ENCODE assay signal across 11 cellular contexts in genomic region chr7:66768865-66769832, GRCh38. TPM values are rescaled to one million over a fixed set of nuclear protein-coding genes. Genes with fewer than 3 reads are reported as not detected.
A peak's percentile ranks its signal among the peaks of the same experiment; 100 is the strongest.
DNase-seq lines count a peak whose midpoint lies in the region; ATAC-seq and TF ChIP-seq lines count a peak whose summit lies in the region.
"Had no signal": no experiment of that assay in that cellular context is flagged by ENCODE, and none has a peak within 500 bp of the region (broad histone marks: within the 10 kb centered on the region; RNA-seq: fewer than 3 reads in every experiment).

No MANE protein-coding gene starts in this region.

- no peak overlapping the region for H3K4me3 Mint-ChIP-seq in activated CD8-positive, alpha-beta memory T cell treated with anti-CD3 and anti-CD28 coated beads, Interleukin-2, amount 10 ng/mL, durations not matched to agents 7 days and 5 days
- no peak overlapping the region for H3K4me3 Mint-ChIP-seq in stimulated activated effector memory CD8-positive, alpha-beta T cell treated with anti-CD3 and anti-CD28 coated beads, Interleukin-12 subunit alpha, Interleukin-12 subunit beta, amount 100 ng/mL, for 72 hours

- H3K79me2 ChIP-seq in fibroblast of lung (ENCODE audit: control insufficient read depth, insufficient read depth, low read length) = peaks cover 58% of the 10 kb centered on the region

- peak overlapping the region; percentile 36 for H3K27ac Mint-ChIP-seq in activated CD8-positive, alpha-beta memory T cell treated with anti-CD3 and anti-CD28 coated beads, Interleukin-2, amount 10 ng/mL, durations not matched to agents 7 days and 5 days
- peak overlapping the region; percentile 1 for H3K27ac Mint-ChIP-seq in stimulated activated effector memory CD8-positive, alpha-beta T cell treated with anti-CD3 and anti-CD28 coated beads, Interleukin-12 subunit alpha, Interleukin-12 subunit beta, amount 100 ng/mL, for 72 hours

- H3K36me3 Mint-ChIP-seq in activated CD8-positive, alpha-beta memory T cell treated with anti-CD3 and anti-CD28 coated beads, Interleukin-2, amount 10 ng/mL, durations not matched to agents 7 days and 5 days = peaks cover 13% of the 10 kb centered on the region
- H3K36me3 Mint-ChIP-seq in stimulated activated effector memory CD8-positive, alpha-beta T cell treated with anti-CD3 and anti-CD28 coated beads, Interleukin-12 subunit alpha, Interleukin-12 subunit beta, amount 100 ng/mL, for 72 hours = peaks cover 31% of the 10 kb centered on the region

- no peaks in the 10 kb centered on the region for H3K9me3 ChIP-seq in fibroblast of lung (ENCODE audit: control insufficient read depth, insufficient read depth, low read depth, low read length)

- no peak for ATAC-seq in activated CD8-positive, alpha-beta memory T cell treated with anti-CD3 and anti-CD28 coated beads, Interleukin-2, amount 10 ng/mL, durations not matched to agents 7 days and 5 days
- no peak for ATAC-seq in stimulated activated effector memory CD8-positive, alpha-beta T cell treated with anti-CD3 and anti-CD28 coated beads, Interleukin-12 subunit alpha, Interleukin-12 subunit beta, amount 100 ng/mL, for 72 hours
- no peak for ATAC-seq in HG02885 (IDR thresholded peaks at IDR 0.05; ENCODE audit: poor library complexity, unreplicated experiment)

- no peaks in the 10 kb centered on the region for H4K20me1 ChIP-seq in fibroblast of lung (ENCODE audit: control insufficient read depth, extremely low read depth, insufficient read depth, low read length)

- TF ChIP-seq CTCF in fibroblast of lung (conservative IDR thresholded peaks at IDR 0.05 in 1 of 2, IDR thresholded peaks at IDR 0.05 in 1 of 2; ENCODE audit: low read depth in 1 of 2, low read length in 2 of 2) = no peak

- no peaks in the 10 kb centered on the region for H3K27me3 ChIP-seq in fibroblast of lung (ENCODE audit: control insufficient read depth, insufficient read depth, low read length)

- H3K4me3 ChIP-seq in fibroblast of lung (replicated peaks in 1 of 4; ENCODE audit: control extremely low read depth in 1 of 4, insufficient read depth in 1 of 4, low read depth in 3 of 4, low read length in 4 of 4) = no peak overlapping the region

- no peaks in the 10 kb centered on the region for H3K36me3 ChIP-seq in fibroblast of lung (ENCODE audit: control insufficient read depth, insufficient read depth, low read length)

- H3K4me1 ChIP-seq in fibroblast of lung (ENCODE audit: control insufficient read depth, extremely low read depth, insufficient read depth, low read length) = peaks cover 12% of the 10 kb centered on the region

- no peak for DNase-seq in activated CD8-positive, alpha-beta memory T cell treated with anti-CD3 and anti-CD28 coated beads, Interleukin-2, amount 10 ng/mL, durations not matched to agents 7 days and 5 days
- no peak for DNase-seq in activated CD8-positive, alpha-beta memory T cell treated with anti-CD3 and anti-CD28 coated beads, Interleukin-2, amount 50 U/mL, for 48 hours
- DNase-seq in MV-4-11 (lab: John Stamatoyannopoulos, UW) = peak; percentile 65
- DNase-seq in fibroblast of lung (ENCODE audit: low read depth in 2 of 2) = peak in 1 of 2 donors; percentile 13
- DNase-seq in stimulated activated effector memory CD8-positive, alpha-beta T cell treated with anti-CD3 and anti-CD28 coated beads, Interleukin-12 subunit alpha, Interleukin-12 subunit beta, amount 100 ng/mL, for 72 hours (ENCODE audit: low spot score in 2 of 2) = peak in 1 of 2 donors; percentile 13
- no peak for DNase-seq in NCI-H748 (lab: John Stamatoyannopoulos, UW; ENCODE audit: unreplicated experiment)
- no peak for DNase-seq in NCI-H2107 (lab: John Stamatoyannopoulos, UW)
- DNase-seq: activated CD8-positive, alpha-beta memory T cell treated with anti-CD3 and anti-CD28 coated beads, Interleukin-2, amount 50 U/mL, for 4 hours; amniotic stem cell; DMS53 had no signal

- no peak overlapping the region for H2AFZ ChIP-seq in fibroblast of lung (ENCODE audit: low read length)

- no peak overlapping the region for H3K9ac ChIP-seq in fibroblast of lung (ENCODE audit: insufficient read depth, low read length)

- peak overlapping the region; percentile 26 for H3K27ac ChIP-seq in fibroblast of lung (ENCODE audit: insufficient read depth, low read length)

- CTCF ChIA-PET in activated CD8-positive, alpha-beta memory T cell treated with anti-CD3 and anti-CD28 coated beads, Interleukin-2, amount 10 ng/mL, durations not matched to agents 7 days and 5 days (lab: Charles Lee) = no interaction called here

- H3K27me3 Mint-ChIP-seq in activated CD8-positive, alpha-beta memory T cell treated with anti-CD3 and anti-CD28 coated beads, Interleukin-2, amount 10 ng/mL, durations not matched to agents 7 days and 5 days = no peaks in the 10 kb centered on the region

- H3K4me2 ChIP-seq in fibroblast of lung (ENCODE audit: extremely low read depth, insufficient read depth, low read length) = peak overlapping the region; percentile 65

- no peaks in the 10 kb centered on the region for H3K9me3 Mint-ChIP-seq in activated CD8-positive, alpha-beta memory T cell treated with anti-CD3 and anti-CD28 coated beads, Interleukin-2, amount 10 ng/mL, durations not matched to agents 7 days and 5 days (ENCODE audit: low read depth)
- H3K9me3 Mint-ChIP-seq in stimulated activated effector memory CD8-positive, alpha-beta T cell treated with anti-CD3 and anti-CD28 coated beads, Interleukin-12 subunit alpha, Interleukin-12 subunit beta, amount 100 ng/mL, for 72 hours = no peaks in the 10 kb centered on the region

- peaks cover 26% of the 10 kb centered on the region for H3K4me1 Mint-ChIP-seq in activated CD8-positive, alpha-beta memory T cell treated with anti-CD3 and anti-CD28 coated beads, Interleukin-2, amount 10 ng/mL, durations not matched to agents 7 days and 5 days
- peaks cover 38% of the 10 kb centered on the region for H3K4me1 Mint-ChIP-seq in stimulated activated effector memory CD8-positive, alpha-beta T cell treated with anti-CD3 and anti-CD28 coated beads, Interleukin-12 subunit alpha, Interleukin-12 subunit beta, amount 100 ng/mL, for 72 hours

RNA-seq across cellular contexts. Expression of gene RABGEF1, which starts 28.6 kb away (rescaled TPM):
- total RNA-seq in activated CD8-positive, alpha-beta memory T cell treated with anti-CD3 and anti-CD28 coated beads, Interleukin-2, amount 10 ng/mL, durations not matched to agents 7 days and 5 days = 10 to 100 TPM; 21.7 to 25.6 TPM
- 40.1 and 47.9 TPM in 2 replicates for total RNA-seq in fibroblast of lung
- polyA plus RNA-seq in fibroblast of lung = 41.6 and 51.7 TPM in 2 replicates
- 24.7 and 29.3 TPM in 2 replicates for polyA plus RNA-seq in fibroblast of lung (2012)
- 56.5 and 84.5 TPM in 2 replicates for polyA minus RNA-seq in fibroblast of lung (ENCODE audit: low replicate concordance)
